Comparison of ENCODE assay signal across 8 cellular contexts in genomic region chr7:22499888-22500689, GRCh38. TPM values are rescaled to one million over a fixed set of nuclear protein-coding genes. Genes with fewer than 3 reads are reported as not detected.
DNase-seq lines count a peak whose midpoint lies in the region; ATAC-seq and TF ChIP-seq lines count a peak whose summit lies in the region.
"Not testable (repeated sequence)": the region's sequence is repeated elsewhere in the genome, so short reads cannot be mapped to it uniquely, and the experiment has no call there.

TSS of gene STEAP1B (minus strand) at chr7:22500188. CDS start at chr7:22494855, 5,333 bp downstream.

- peak; percentile 95 for ATAC-seq in HG03159 (IDR thresholded peaks at IDR 0.05; ENCODE audit: unreplicated experiment)
- peak; percentile 99 for ATAC-seq in left lung

- peaks cover 0 to 20% of the 10 kb centered on the region in 2 donors for H3K27me3 ChIP-seq in left lung

- not testable (repeated sequence) for H3K27ac ChIP-seq in left lung

- DNase-seq in AG10803 (ENCODE audit: low read depth), result peak; percentile 88
- peak; percentile 50 for DNase-seq in GM19238 (ENCODE audit: insufficient read length, low spot score)
- peak; percentile 78 to 90 for DNase-seq in NCI-H524 (lab: John Stamatoyannopoulos, UW)
- peak; percentile 36 to 74 for DNase-seq in activated CD8-positive, alpha-beta memory T cell treated with anti-CD3 and anti-CD28 coated beads for 1 hour (ENCODE audit: extremely low read depth in 1 of 2, low read depth in 1 of 2)
- peak; percentile 62 for DNase-seq in effector CD4-positive, alpha-beta T cell
- DNase-seq in left lung, result peak; percentile 83 to 97
- peak; percentile 80 to 87 for DNase-seq in stimulated activated CD4-positive, alpha-beta T cell treated with anti-CD3 and anti-CD28 coated beads, Interleukin-1b, Interleukin-23, amount 100 ng/mL, for 4 hours (ENCODE audit: low read depth in 2 of 2)

- intact Hi-C loops in left lung (cut with DNase I), result not testable (repeated sequence)

- not testable (repeated sequence) for H3K4me1 ChIP-seq in left lung

- H3K9me3 ChIP-seq in left lung, result not testable (repeated sequence)

- TF ChIP-seq CTCF in AG10803 (conservative IDR thresholded peaks at IDR 0.05; ENCODE audit: low read length) (peak; percentile 71), left lung (IDR thresholded peaks at IDR 0.05) (peak; percentile 74 to 82)

- H3K36me3 ChIP-seq in left lung, result not testable (repeated sequence)

- H3K4me3 ChIP-seq in AG10803 (ENCODE audit: low read length), result peak within 1 kb of the TSS; percentile 62
- not testable (repeated sequence) for H3K4me3 ChIP-seq in left lung

RNA-seq across cellular contexts. Expression of gene STEAP1B, which starts in this region (rescaled TPM):
- total RNA-seq in left lung, result 1 to 10 TPM in 1 of 2 donors, under 1 TPM in 1; 0.85 to 1.3 TPM
